ENCODE assay signal across 13 cellular contexts in genomic region chr2:48482313-48482712, GRCh38. TPM values are rescaled to one million over a fixed set of nuclear protein-coding genes. Genes with fewer than 3 reads are reported as not detected.
DNase-seq lines count a peak whose midpoint lies in the region; ATAC-seq, FAIRE-seq and TF ChIP-seq lines count a peak whose summit lies in the region.
"Had no signal": no experiment of that assay in that cellular context is flagged by ENCODE, and none has a peak within 500 bp of the region (broad histone marks: within the 10 kb centered on the region; RNA-seq: fewer than 3 reads in every experiment).

No MANE protein-coding gene starts in this region.

- peak overlapping the region in 1 of 7 donors; percentile 30 for H3K27ac Mint-ChIP-seq in CD4-positive, alpha-beta memory T cell
- H3K27ac Mint-ChIP-seq: B cell; effector memory CD8-positive, alpha-beta T cell had no signal

- ATAC-seq in pancreas: peak in 3 of 4 donors; percentile 7 to 19 (median 10)
- ATAC-seq in GM21528 (IDR thresholded peaks at IDR 0.05; ENCODE audit: low FRiP score, unreplicated experiment): no peak
- no peak for ATAC-seq in GM19023 (IDR thresholded peaks at IDR 0.05; ENCODE audit: unreplicated experiment)
- ATAC-seq in stimulated activated naive CD8-positive, alpha-beta T cell treated with anti-CD3 and anti-CD28 coated beads, Interleukin-15, Interleukin-2, amounts not matched to agents 100 U/mL and 50 U/mL, for 24 hours: no peak
- ATAC-seq: body of pancreas; effector memory CD8-positive, alpha-beta T cell; T-cell had no signal

- no peaks in the 10 kb centered on the region for H3K4me1 Mint-ChIP-seq in CD4-positive, alpha-beta memory T cell
- H3K4me1 Mint-ChIP-seq: B cell, T-cell had no signal

- no peak overlapping the region for H3K4me3 Mint-ChIP-seq in CD4-positive, alpha-beta memory T cell
- H3K4me3 Mint-ChIP-seq: B cell; effector memory CD8-positive, alpha-beta T cell; T-cell had no signal

- 39% methylated on average over 1 of the region's 1 CpG for WGBS in esophagus muscularis mucosa
- WGBS in pancreas, 2 donors: 56 to 73% methylated on average over 1 of the region's 1 CpG

- CTCF ChIA-PET in CD4-positive, alpha-beta memory T cell (lab: Charles Lee; ENCODE audit: partially characterized antibody): interaction anchor here (0.8 to 1.1 kb wide), 2 partner anchors 13 to 23 kb away, joined by 3 read pairs; no protein-coding TSS in a partner anchor

- H3K9me3 Mint-ChIP-seq in CD4-positive, alpha-beta memory T cell: no peaks in the 10 kb centered on the region
- H3K9me3 Mint-ChIP-seq: effector memory CD8-positive, alpha-beta T cell; T-cell had no signal

- H3K36me3 Mint-ChIP-seq in CD4-positive, alpha-beta memory T cell: peaks cover 59 to 80% of the 10 kb centered on the region in 2 donors

- TF ChIP-seq CTCF in AG09309 (IDR thresholded peaks at IDR 0.05; ENCODE audit: control insufficient read depth, insufficient read depth, low read depth, low read length, missing control alignments) (no peak), esophagus muscularis mucosa (IDR thresholded peaks at IDR 0.05) (no peak), pancreas (IDR thresholded peaks at IDR 0.05) (no peak)

- no peaks in the 10 kb centered on the region for H3K9me3 ChIP-seq in esophagus muscularis mucosa
- H3K9me3 ChIP-seq in pancreas: no peaks in the 10 kb centered on the region
- H3K9me3 ChIP-seq in CD4-positive, alpha-beta memory T cell (ENCODE audit: control insufficient read depth in 1 of 2, low read length in 2 of 2): no peaks in the 10 kb centered on the region
- H3K9me3 ChIP-seq: body of pancreas had no signal

- H3K27ac ChIP-seq in esophagus muscularis mucosa (replicated peaks in 1 of 4) (peak overlapping the region; percentile 86 to 89 (median 88)), pancreas (peak overlapping the region in 1 of 4 donors; percentile 40)
- no peak overlapping the region for H3K27ac ChIP-seq in CD4-positive, alpha-beta memory T cell (ENCODE audit: low read depth, low read length)

- peaks cover 0 to 62% (median 14%) of the 10 kb centered on the region in 4 donors for H3K36me3 ChIP-seq in esophagus muscularis mucosa
- H3K36me3 ChIP-seq in pancreas: no peaks in the 10 kb centered on the region
- peaks cover 22% of the 10 kb centered on the region for H3K36me3 ChIP-seq in CD4-positive, alpha-beta memory T cell (ENCODE audit: insufficient read depth, low read length)

- peak; percentile 17 for FAIRE-seq in pancreas (lab: Jason Lieb, UNC)
- FAIRE-seq: GM19239 had no signal

- H3K27me3 ChIP-seq in esophagus muscularis mucosa (no peaks in the 10 kb centered on the region), pancreas (no peaks in the 10 kb centered on the region)
- no peaks in the 10 kb centered on the region for H3K27me3 ChIP-seq in CD4-positive, alpha-beta memory T cell (ENCODE audit: insufficient read depth, low read length)
- H3K27me3 ChIP-seq: body of pancreas had no signal

- TF ChIP-seq EP300 in esophagus muscularis mucosa (IDR thresholded peaks at IDR 0.05): no peak

- DNase-seq in AG09309 (ENCODE audit: low read depth): peak; percentile 41
- peak; percentile 18 for DNase-seq in NCI-H82 treated with DMSO at 0.1 percent for 48 hours (lab: John Stamatoyannopoulos, UW; ENCODE audit: unreplicated experiment)
- no peak for DNase-seq in esophagus muscularis mucosa (ENCODE audit: extremely low spot score)
- DNase-seq in pancreas: no peak
- DNase-seq in stimulated activated naive CD8-positive, alpha-beta T cell treated with anti-CD3 and anti-CD28 coated beads, Interleukin-15, Interleukin-2, amounts not matched to agents 100 U/mL and 50 U/mL, for 24 hours: no peak
- no peak for DNase-seq in CD4-positive, alpha-beta memory T cell
- DNase-seq: effector memory CD8-positive, alpha-beta T cell; T-cell had no signal

- H3K4me1 ChIP-seq in esophagus muscularis mucosa (peaks cover 14 to 64% (median 58%) of the 10 kb centered on the region in 4 donors), pancreas (peaks cover 19 to 23% (median 20%) of the 10 kb centered on the region in 3 donors)
- H3K4me1 ChIP-seq in CD4-positive, alpha-beta memory T cell (ENCODE audit: insufficient read depth, low read length): no peaks in the 10 kb centered on the region

- intact Hi-C loops in esophagus muscularis mucosa (cut with DNase I): no loop called here
- intact Hi-C loops in pancreas (cut with DNase I): no loop called here
- intact Hi-C loops in CD4-positive, alpha-beta memory T cell (cut with micrococcal nuclease): no loop called here

- H3K27me3 Mint-ChIP-seq in CD4-positive, alpha-beta memory T cell: no peaks in the 10 kb centered on the region
- H3K27me3 Mint-ChIP-seq: B cell; effector memory CD8-positive, alpha-beta T cell; T-cell had no signal

- no peak for TF ChIP-seq POLR2A in esophagus muscularis mucosa (IDR thresholded peaks at IDR 0.05; ENCODE audit: low read depth)

- H3K4me3 ChIP-seq in AG09309 (ENCODE audit: control insufficient read depth, low read depth, low read length) (no peak overlapping the region), esophagus muscularis mucosa (no peak overlapping the region), pancreas (no peak overlapping the region)
- no peak overlapping the region for H3K4me3 ChIP-seq in CD4-positive, alpha-beta memory T cell (ENCODE audit: low read length in 2 of 2)
- H3K4me3 ChIP-seq: body of pancreas had no signal

- POLR2A ChIA-PET in CD4-positive, alpha-beta memory T cell (lab: Charles Lee; ENCODE audit: partially characterized antibody): no interaction called here

RNA-seq across cellular contexts. Expression of gene PPP1R21, which starts 41.7 kb away (rescaled TPM):
- total RNA-seq in esophagus muscularis mucosa (10 to 100 TPM; 59.2 to 66.0 (median 62.3) TPM), pancreas (10 to 100 TPM in 3 of 6 donors, 1 to 10 TPM in 3; 6.7 to 15.4 (median 10.1) TPM)
- polyA plus RNA-seq in pancreas: 10 to 100 TPM; 17.4 to 24.7 TPM
- 10 to 100 TPM; 39.3 to 46.5 TPM for total RNA-seq in CD4-positive, alpha-beta memory T cell
- 10 to 100 TPM; 16.0 to 25.2 TPM for polyA plus RNA-seq in CD4-positive, alpha-beta memory T cell

RNA-seq across cellular contexts. Expression of gene STON1, which starts 47.6 kb away (rescaled TPM):
- total RNA-seq in esophagus muscularis mucosa (100 to 1,000 TPM; 135 to 198 (median 168) TPM), pancreas (1 to 10 TPM; 1.2 to 4.9 (median 2.4) TPM)
- 1 to 10 TPM; 1.7 to 1.9 TPM for polyA plus RNA-seq in pancreas
- 1 to 10 TPM; 3.1 to 4.4 TPM for total RNA-seq in CD4-positive, alpha-beta memory T cell
- under 1 TPM; 0.03 to 0.50 TPM for polyA plus RNA-seq in CD4-positive, alpha-beta memory T cell

Comparison
In these comparisons a context has a peak if more than half of its experiments do, and no peak if none do; other contexts are left out.
1. DNase-seq: peak in AG09309 (single experiment) and NCI-H82 treated with DMSO at 0.1 percent for 48 hours (single experiment); none in esophagus muscularis mucosa (single experiment), pancreas (0 of 6), stimulated activated naive CD8-positive, alpha-beta T cell treated with anti-CD3 and anti-CD28 coated beads, Interleukin-15, Interleukin-2, amounts not matched to agents 100 U/mL and 50 U/mL, for 24 hours (single experiment) and CD4-positive, alpha-beta memory T cell (0 of 5).
2. ATAC-seq: peak in pancreas (3 of 4); none in GM21528 (single experiment), GM19023 (single experiment) and stimulated activated naive CD8-positive, alpha-beta T cell treated with anti-CD3 and anti-CD28 coated beads, Interleukin-15, Interleukin-2, amounts not matched to agents 100 U/mL and 50 U/mL, for 24 hours (single experiment).
3. RNA of gene STON1, which starts 47.6 kb away (total RNA-seq): 135 to 198 TPM in esophagus muscularis mucosa; 3.1 to 4.4 TPM in CD4-positive, alpha-beta memory T cell and 1.2 to 4.9 TPM in pancreas; every median in the first group is over 10 times any median in the second.